In the genomic region with DNA sequence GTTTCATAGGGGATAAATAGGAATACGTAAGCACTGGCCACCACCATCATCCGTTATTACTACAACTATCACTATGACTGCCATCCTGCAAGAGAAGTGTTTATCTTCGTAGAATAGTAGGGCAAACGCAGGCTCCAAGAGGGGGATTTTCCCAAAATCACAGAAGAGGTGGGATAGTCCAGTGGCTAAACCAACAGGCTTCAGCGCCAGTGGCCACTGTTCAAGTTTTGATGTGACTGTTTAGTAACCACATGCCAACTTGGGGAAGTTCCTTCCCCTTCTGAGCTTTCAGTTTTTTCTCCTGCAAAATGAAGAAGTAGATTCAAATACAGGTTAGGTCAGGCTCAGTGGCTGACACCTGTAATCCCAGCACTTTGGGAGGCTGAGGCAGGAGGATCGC, we compare ENCODE assay signal across 1 cellular context.
TF ChIP-seq lines count a peak whose summit lies in the region.

No MANE protein-coding gene starts in this region.

TF ChIP-seq in GM23338, 12 proteins besides CTCF, POLR2A, EP300 and RAD21 (continued from another document):
- TF ChIP-seq, protein P1, sequence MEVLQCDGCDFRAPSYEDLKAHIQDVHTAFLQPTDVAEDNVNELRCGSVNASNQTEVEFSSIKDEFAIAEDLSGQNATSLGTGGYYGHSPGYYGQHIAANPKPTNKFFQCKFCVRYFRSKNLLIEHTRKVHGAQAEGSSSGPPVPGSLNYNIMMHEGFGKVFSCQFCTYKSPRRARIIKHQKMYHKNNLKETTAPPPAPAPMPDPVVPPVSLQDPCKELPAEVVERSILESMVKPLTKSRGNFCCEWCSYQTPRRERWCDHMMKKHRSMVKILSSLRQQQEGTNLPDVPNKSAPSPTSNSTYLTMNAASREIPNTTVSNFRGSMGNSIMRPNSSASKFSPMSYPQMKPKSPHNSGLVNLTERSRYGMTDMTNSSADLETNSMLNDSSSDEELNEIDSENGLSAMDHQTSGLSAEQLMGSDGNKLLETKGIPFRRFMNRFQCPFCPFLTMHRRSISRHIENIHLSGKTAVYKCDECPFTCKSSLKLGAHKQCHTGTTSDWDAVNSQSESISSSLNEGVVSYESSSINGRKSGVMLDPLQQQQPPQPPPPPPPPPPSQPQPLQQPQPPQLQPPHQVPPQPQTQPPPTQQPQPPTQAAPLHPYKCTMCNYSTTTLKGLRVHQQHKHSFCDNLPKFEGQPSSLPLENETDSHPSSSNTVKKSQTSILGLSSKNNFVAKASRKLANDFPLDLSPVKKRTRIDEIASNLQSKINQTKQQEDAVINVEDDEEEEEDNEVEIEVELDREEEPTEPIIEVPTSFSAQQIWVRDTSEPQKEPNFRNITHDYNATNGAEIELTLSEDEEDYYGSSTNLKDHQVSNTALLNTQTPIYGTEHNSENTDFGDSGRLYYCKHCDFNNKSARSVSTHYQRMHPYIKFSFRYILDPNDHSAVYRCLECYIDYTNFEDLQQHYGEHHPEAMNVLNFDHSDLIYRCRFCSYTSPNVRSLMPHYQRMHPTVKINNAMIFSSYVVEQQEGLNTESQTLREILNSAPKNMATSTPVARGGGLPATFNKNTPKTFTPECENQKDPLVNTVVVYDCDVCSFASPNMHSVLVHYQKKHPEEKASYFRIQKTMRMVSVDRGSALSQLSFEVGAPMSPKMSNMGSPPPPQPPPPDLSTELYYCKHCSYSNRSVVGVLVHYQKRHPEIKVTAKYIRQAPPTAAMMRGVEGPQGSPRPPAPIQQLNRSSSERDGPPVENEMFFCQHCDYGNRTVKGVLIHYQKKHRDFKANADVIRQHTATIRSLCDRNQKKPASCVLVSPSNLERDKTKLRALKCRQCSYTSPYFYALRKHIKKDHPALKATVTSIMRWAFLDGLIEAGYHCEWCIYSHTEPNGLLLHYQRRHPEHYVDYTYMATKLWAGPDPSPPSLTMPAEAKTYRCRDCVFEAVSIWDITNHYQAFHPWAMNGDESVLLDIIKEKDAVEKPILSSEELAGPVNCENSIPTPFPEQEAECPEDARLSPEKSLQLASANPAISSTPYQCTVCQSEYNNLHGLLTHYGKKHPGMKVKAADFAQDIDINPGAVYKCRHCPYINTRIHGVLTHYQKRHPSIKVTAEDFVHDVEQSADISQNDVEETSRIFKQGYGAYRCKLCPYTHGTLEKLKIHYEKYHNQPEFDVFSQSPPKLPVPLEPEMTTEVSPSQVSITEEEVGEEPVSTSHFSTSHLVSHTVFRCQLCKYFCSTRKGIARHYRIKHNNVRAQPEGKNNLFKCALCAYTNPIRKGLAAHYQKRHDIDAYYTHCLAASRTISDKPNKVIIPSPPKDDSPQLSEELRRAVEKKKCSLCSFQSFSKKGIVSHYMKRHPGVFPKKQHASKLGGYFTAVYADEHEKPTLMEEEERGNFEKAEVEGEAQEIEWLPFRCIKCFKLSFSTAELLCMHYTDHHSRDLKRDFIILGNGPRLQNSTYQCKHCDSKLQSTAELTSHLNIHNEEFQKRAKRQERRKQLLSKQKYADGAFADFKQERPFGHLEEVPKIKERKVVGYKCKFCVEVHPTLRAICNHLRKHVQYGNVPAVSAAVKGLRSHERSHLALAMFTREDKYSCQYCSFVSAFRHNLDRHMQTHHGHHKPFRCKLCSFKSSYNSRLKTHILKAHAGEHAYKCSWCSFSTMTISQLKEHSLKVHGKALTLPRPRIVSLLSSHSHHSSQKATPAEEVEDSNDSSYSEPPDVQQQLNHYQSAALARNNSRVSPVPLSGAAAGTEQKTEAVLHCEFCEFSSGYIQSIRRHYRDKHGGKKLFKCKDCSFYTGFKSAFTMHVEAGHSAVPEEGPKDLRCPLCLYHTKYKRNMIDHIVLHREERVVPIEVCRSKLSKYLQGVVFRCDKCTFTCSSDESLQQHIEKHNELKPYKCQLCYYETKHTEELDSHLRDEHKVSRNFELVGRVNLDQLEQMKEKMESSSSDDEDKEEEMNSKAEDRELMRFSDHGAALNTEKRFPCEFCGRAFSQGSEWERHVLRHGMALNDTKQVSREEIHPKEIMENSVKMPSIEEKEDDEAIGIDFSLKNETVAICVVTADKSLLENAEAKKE (CRISPR knock-in tag; IDR thresholded peaks at IDR 0.05), result no peak
- TF ChIP-seq JUNB (IDR thresholded peaks at IDR 0.05; ENCODE audit: unreplicated experiment) (no peak), EZH2phosphoT487 (IDR thresholded peaks at IDR 0.05; ENCODE audit: unreplicated experiment) (no peak)
